ENCODE assay signal across 8 cellular contexts in genomic region chr7:141014523-141015395, GRCh38. TPM values are rescaled to one million over a fixed set of nuclear protein-coding genes. Genes with fewer than 3 reads are reported as not detected.
A peak's percentile ranks its signal among the peaks of the same experiment; 100 is the strongest.
DNase-seq lines count a peak whose midpoint lies in the region; ATAC-seq and TF ChIP-seq lines count a peak whose summit lies in the region.

Gene MRPS33 (minus strand): TSS chr7:141014952. CDS start chr7:141010633, 4,319 bp downstream.

- 1% methylated on average over 47 of the region's 47 CpGs for WGBS in lung, 2 donors

- peak; percentile 100 for DNase-seq in COLO829 (ENCODE audit: low spot score)
- DNase-seq in HS-5 (ENCODE audit: low read depth), result peak; percentile 71
- peak; percentile 78 for DNase-seq in NK-92 (lab: John Stamatoyannopoulos, UW; ENCODE audit: unreplicated experiment)
- DNase-seq in activated CD8-positive, alpha-beta memory T cell treated with anti-CD3 and anti-CD28 coated beads for 1 hour (ENCODE audit: extremely low read depth in 1 of 2, low read depth in 1 of 2), result peak; percentile 87
- peak; percentile 91 for DNase-seq in effector CD4-positive, alpha-beta T cell
- DNase-seq in lung (ENCODE audit: low spot score), result peak; percentile 96
- DNase-seq in stimulated activated CD4-positive, alpha-beta T cell treated with anti-CD3 and anti-CD28 coated beads, TNF-alpha, amount 100 ng/mL, for 4 hours (ENCODE audit: low read depth in 3 of 3), result peak; percentile 84 to 94 (median 91)

- peak within 1 kb of the TSS; percentile 84 to 90 for H3K27ac ChIP-seq in lung (ENCODE audit: low read depth in 1 of 2, low read length in 1 of 2)

- H3K4me1 ChIP-seq in lung (ENCODE audit: control insufficient read depth in 2 of 2, insufficient read depth in 2 of 2, low read length in 2 of 2), result peaks cover 2 to 5% of the 10 kb centered on the region in 2 donors

- no peaks in the 10 kb centered on the region for H3K27me3 ChIP-seq in lung (ENCODE audit: control insufficient read depth, insufficient read depth)

- H3K4me3 ChIP-seq in lung, result peak within 1 kb of the TSS; percentile 57

- TF ChIP-seq CTCF in lung (IDR thresholded peaks at IDR 0.05; ENCODE audit: control extremely low read depth, extremely low read depth), result peak; percentile 36

- ATAC-seq in GM19468 (IDR thresholded peaks at IDR 0.05; ENCODE audit: extremely low read depth, unreplicated experiment) (peak; percentile 89), lung (ENCODE audit: insufficient read depth, low FRiP score) (peak; percentile 100)

- peaks cover 0 to 2% of the 10 kb centered on the region in 2 donors for H3K36me3 ChIP-seq in lung (ENCODE audit: control insufficient read depth in 2 of 2, insufficient read depth in 2 of 2, low read length in 2 of 2)

- peaks cover 0 to 5% of the 10 kb centered on the region in 2 donors for H3K9me3 ChIP-seq in lung (ENCODE audit: control insufficient read depth in 2 of 2, insufficient read depth in 1 of 2, low read length in 1 of 2)

RNA-seq across cellular contexts. Expression of gene MRPS33, which starts in this region (rescaled TPM):
- 10 to 100 TPM; 17.3 to 38.5 TPM for total RNA-seq in lung
- 10 to 100 TPM; 47.3 to 73.6 TPM for polyA plus RNA-seq in lung

Comparison
In these comparisons a context has a peak if more than half of its experiments do, and no peak if none do; other contexts are left out.
1. Peak in every context shown above with its lines: DNase-seq, ATAC-seq, H3K4me3 ChIP-seq and H3K27ac ChIP-seq.